In the genomic region with DNA sequence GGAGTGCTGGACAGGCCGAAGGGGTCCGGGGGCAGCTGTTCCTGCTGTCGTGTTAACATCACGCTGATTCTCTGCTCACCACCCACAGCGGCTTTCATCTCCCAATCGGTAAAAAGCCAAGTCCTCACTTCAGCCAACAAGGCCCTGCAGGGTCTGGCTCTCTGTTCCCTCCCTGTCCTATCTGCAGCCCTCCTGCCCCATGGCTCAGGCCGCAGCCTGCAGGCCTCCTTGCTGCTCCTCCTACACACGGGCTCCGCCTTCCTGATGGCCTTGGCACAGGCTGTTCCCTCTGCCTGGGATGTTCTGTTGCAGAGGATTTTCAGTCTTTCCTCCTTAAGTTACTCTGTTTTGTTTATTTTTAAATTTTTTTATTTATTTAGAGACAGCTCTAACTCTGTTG, we compare ENCODE assay signal across 17 cellular contexts. TPM values are rescaled to one million over a fixed set of nuclear protein-coding genes. Genes with fewer than 3 reads are reported as not detected.
DNase-seq lines count a peak whose midpoint lies in the region; FAIRE-seq and TF ChIP-seq lines count a peak whose summit lies in the region.
"Had no signal": no experiment of that assay in that cellular context is flagged by ENCODE, and none has a peak within 500 bp of the region (broad histone marks: within the 10 kb centered on the region; RNA-seq: fewer than 3 reads in every experiment).

No MANE protein-coding gene starts in this region.

- WGBS in spleen, 5 donors = 64 to 72% (median 70%) methylated on average over 9 of the region's 9 CpGs

- H3K4me1 ChIP-seq in HEK293 (ENCODE audit: control insufficient read depth, insufficient read depth, low read length) (no peaks in the 10 kb centered on the region), kidney (ENCODE audit: control insufficient read depth in 1 of 2, insufficient read depth in 1 of 2, low read depth in 1 of 2, low read length in 2 of 2) (peaks cover 0 to 3% of the 10 kb centered on the region in 2 donors), spleen (peaks cover 0 to 61% (median 18%) of the 10 kb centered on the region in 6 donors)

- H3K9ac ChIP-seq in kidney (ENCODE audit: low read length in 2 of 2) = no peak overlapping the region

- TF ChIP-seq CTCF in HEK293 (tag by site-specific recombination; IDR thresholded peaks at IDR 0.05) (no peak), cardiac fibroblast (IDR thresholded peaks at IDR 0.05; ENCODE audit: low read depth, low read length) (no peak), kidney (IDR thresholded peaks at IDR 0.05; ENCODE audit: borderline replicate concordance, extremely low read depth, insufficient read depth) (no peak), spleen (IDR thresholded peaks at IDR 0.05 in 8 of 11, conservative IDR thresholded peaks at IDR 0.05 in 3 of 11) (no peak), brain microvascular endothelial cell (IDR thresholded peaks at IDR 0.05; ENCODE audit: low read depth, low read length, missing control alignments) (no peak)

- intact Hi-C loops in kidney (cut with DNase I) (no loop called here), spleen (cut with DNase I; ENCODE audit: low total_unique reads) (no loop called here)

- no peak overlapping the region for H3K4me3 ChIP-seq in HEK293 (ENCODE audit: low read depth, low read length)
- no peak overlapping the region for H3K4me3 ChIP-seq in cardiac fibroblast (replicated peaks in 1 of 2; ENCODE audit: low read depth in 2 of 2, low read length in 2 of 2)
- H3K4me3 ChIP-seq in kidney (ENCODE audit: low read length in 2 of 2) = no peak overlapping the region
- H3K4me3 ChIP-seq in spleen = no peak overlapping the region
- no peak overlapping the region for H3K4me3 ChIP-seq in brain microvascular endothelial cell (ENCODE audit: low read depth, low read length)
- H3K4me3 ChIP-seq: esophagus muscularis mucosa had no signal

- DNase-seq in cardiac fibroblast (ENCODE audit: low read depth in 2 of 2) = peak; percentile 53 to 76
- DNase-seq in kidney = peak; percentile 92
- no peak for DNase-seq in spleen
- DNase-seq in DMS153 treated with DMSO at 0.1 percent for 48 hours (lab: John Stamatoyannopoulos, UW; ENCODE audit: unreplicated experiment) = no peak
- no peak for DNase-seq in DMS53 treated with DMSO at 0.1 percent for 48 hours (lab: John Stamatoyannopoulos, UW; ENCODE audit: unreplicated experiment)
- no peak for DNase-seq in brain microvascular endothelial cell
- DNase-seq in NCI-H345 treated with DMSO at 0.1 percent for 48 hours (lab: John Stamatoyannopoulos, UW; ENCODE audit: unreplicated experiment) = no peak
- DNase-seq: activated CD4-positive, CD25-positive, alpha-beta regulatory T cell treated with anti-CD3 and anti-CD28 coated beads, Interleukin-2, amount 50 U/mL, for 72 hours; activated T-cell treated with anti-CD3 and anti-CD28 coated beads, Interleukin-2, amount 50 U/mL, for 1 hour; GDM1; NCI-H1105; NCI-H226; stimulated activated CD4-positive, alpha-beta T cell treated with anti-CD3 and anti-CD28 coated beads, Interleukin-4, amount 100 ng/mL, for 4 hours had no signal

- H3K27ac ChIP-seq in HEK293 (ENCODE audit: extremely low read depth, low read depth, low read length) (no peak overlapping the region), kidney (ENCODE audit: low read depth in 2 of 2, low read length in 2 of 2) (no peak overlapping the region), spleen (peak overlapping the region in 5 of 8 donors; percentile 59 to 74 (median 65)), brain microvascular endothelial cell (no peak overlapping the region)

- CTCF ChIA-PET in HEK293 (lab: Yijun Ruan, JAX) = no interaction called here

- in situ Hi-C loops in brain microvascular endothelial cell (cut with HindIII; ENCODE audit: low pct_ligation_motif_present, low sequenced_read_pairs) = no loop called here

- H3K27me3 ChIP-seq in spleen (replicated peaks in 1 of 7) (no peaks in the 10 kb centered on the region), brain microvascular endothelial cell (replicated peaks) (no peaks in the 10 kb centered on the region)
- H3K27me3 ChIP-seq: esophagus muscularis mucosa had no signal

- no peak for TF ChIP-seq POLR2A in spleen (IDR thresholded peaks at IDR 0.05)

- H3K9me3 ChIP-seq in HEK293 (ENCODE audit: control insufficient read depth, insufficient read depth, low read depth, low read length) (no peaks in the 10 kb centered on the region), kidney (ENCODE audit: control insufficient read depth in 1 of 2, low read length in 2 of 2) (no peaks in the 10 kb centered on the region), spleen (no peaks in the 10 kb centered on the region)
- H3K9me3 ChIP-seq: esophagus muscularis mucosa had no signal

- peaks cover 27 to 70% of the 10 kb centered on the region in 2 experiments for H3K36me3 ChIP-seq in HEK293 (ENCODE audit: control insufficient read depth in 2 of 2, insufficient read depth in 1 of 2, low read length in 2 of 2)
- H3K36me3 ChIP-seq in kidney (ENCODE audit: control insufficient read depth in 1 of 2, insufficient read depth in 2 of 2, low read length in 2 of 2) = peaks cover 22 to 25% of the 10 kb centered on the region in 2 donors
- peaks cover 15 to 100% (median 75%) of the 10 kb centered on the region in 6 donors for H3K36me3 ChIP-seq in spleen
- H3K36me3 ChIP-seq in brain microvascular endothelial cell (replicated peaks) = peaks cover 46% of the 10 kb centered on the region

- POLR2A ChIA-PET in HEK293 (lab: Yijun Ruan, JAX) = no interaction called here

- FAIRE-seq in kidney (lab: Jason Lieb, UNC) = no peak

TF ChIP-seq in HEK293, 187 proteins besides CTCF, POLR2A, EP300 and RAD21:
- TF ChIP-seq ZNF600 (tag by site-specific recombination; IDR thresholded peaks at IDR 0.05) (peak; percentile 51; the same call in 1 of the 2 replicates), SP7 (tag by site-specific recombination; IDR thresholded peaks at IDR 0.05) (no peak), ZFHX2 (tag by site-specific recombination; conservative IDR thresholded peaks at IDR 0.05) (0 out of 2 replicates have a peak, but pooled peaks have one; percentile 12)

RNA-seq across cellular contexts. Expression of a gene that starts 22.2 kb away (rescaled TPM):
- 26.9 TPM for total RNA-seq in kidney
- polyA plus RNA-seq in kidney (ENCODE audit: insufficient read depth, low read depth, low replicate concordance) = 51.2 TPM
- 10 to 100 TPM; 10.7 to 22.1 (median 15.1) TPM for total RNA-seq in spleen
- polyA plus RNA-seq in spleen = 10 to 100 TPM; 16.7 to 20.3 (median 16.9) TPM

RNA-seq across cellular contexts. Expression of a gene that starts 24.1 kb away (rescaled TPM):
- total RNA-seq in kidney (70.0 TPM), spleen (100 to 1,000 TPM in 3 of 7 donors, 10 to 100 TPM in 4; 79.8 to 108 (median 95.4) TPM)
- polyA plus RNA-seq in kidney (ENCODE audit: insufficient read depth, low read depth, low replicate concordance) (32.0 TPM), spleen (10 to 100 TPM; 18.1 to 43.6 (median 19.0) TPM)

RNA-seq across cellular contexts. Expression of a gene that starts 27.2 kb away (rescaled TPM):
- 53.2 TPM for total RNA-seq in kidney
- 37.3 TPM for polyA plus RNA-seq in kidney (ENCODE audit: insufficient read depth, low read depth, low replicate concordance)
- total RNA-seq in spleen = 10 to 100 TPM; 29.4 to 61.0 (median 50.7) TPM
- polyA plus RNA-seq in spleen = 10 to 100 TPM; 26.6 to 42.7 (median 35.3) TPM

RNA-seq across cellular contexts. Expression of a gene that starts 27.8 kb away (rescaled TPM):
- 0.50 TPM for total RNA-seq in kidney
- polyA plus RNA-seq in kidney (ENCODE audit: insufficient read depth, low read depth, low replicate concordance) = 0.47 TPM
- 1 to 10 TPM in 1 of 7 donors, under 1 TPM in 2, not detected in 4; 0.37 to 2.1 (median 0.92) TPM for total RNA-seq in spleen
- polyA plus RNA-seq in spleen = 1 to 10 TPM in 1 of 3 donors, under 1 TPM in 2; 0.26 to 1.0 (median 0.85) TPM
- total RNA-seq: OCI-LY7, renal cortical epithelial cell had no signal

Comparison
In these comparisons a context has a peak if more than half of its experiments do, and no peak if none do; other contexts are left out.
1. H3K27ac ChIP-seq: peak in spleen (5 of 8); none in HEK293 (single experiment), kidney (0 of 2) and brain microvascular endothelial cell (single experiment).
2. DNase-seq: peak in cardiac fibroblast (2 of 2) and kidney (single experiment); none in spleen (single experiment), DMS153 treated with DMSO at 0.1 percent for 48 hours (single experiment), DMS53 treated with DMSO at 0.1 percent for 48 hours (single experiment), brain microvascular endothelial cell (single experiment) and NCI-H345 treated with DMSO at 0.1 percent for 48 hours (single experiment).